Comparison of ENCODE assay signal across 1 cellular context in the genomic region with DNA sequence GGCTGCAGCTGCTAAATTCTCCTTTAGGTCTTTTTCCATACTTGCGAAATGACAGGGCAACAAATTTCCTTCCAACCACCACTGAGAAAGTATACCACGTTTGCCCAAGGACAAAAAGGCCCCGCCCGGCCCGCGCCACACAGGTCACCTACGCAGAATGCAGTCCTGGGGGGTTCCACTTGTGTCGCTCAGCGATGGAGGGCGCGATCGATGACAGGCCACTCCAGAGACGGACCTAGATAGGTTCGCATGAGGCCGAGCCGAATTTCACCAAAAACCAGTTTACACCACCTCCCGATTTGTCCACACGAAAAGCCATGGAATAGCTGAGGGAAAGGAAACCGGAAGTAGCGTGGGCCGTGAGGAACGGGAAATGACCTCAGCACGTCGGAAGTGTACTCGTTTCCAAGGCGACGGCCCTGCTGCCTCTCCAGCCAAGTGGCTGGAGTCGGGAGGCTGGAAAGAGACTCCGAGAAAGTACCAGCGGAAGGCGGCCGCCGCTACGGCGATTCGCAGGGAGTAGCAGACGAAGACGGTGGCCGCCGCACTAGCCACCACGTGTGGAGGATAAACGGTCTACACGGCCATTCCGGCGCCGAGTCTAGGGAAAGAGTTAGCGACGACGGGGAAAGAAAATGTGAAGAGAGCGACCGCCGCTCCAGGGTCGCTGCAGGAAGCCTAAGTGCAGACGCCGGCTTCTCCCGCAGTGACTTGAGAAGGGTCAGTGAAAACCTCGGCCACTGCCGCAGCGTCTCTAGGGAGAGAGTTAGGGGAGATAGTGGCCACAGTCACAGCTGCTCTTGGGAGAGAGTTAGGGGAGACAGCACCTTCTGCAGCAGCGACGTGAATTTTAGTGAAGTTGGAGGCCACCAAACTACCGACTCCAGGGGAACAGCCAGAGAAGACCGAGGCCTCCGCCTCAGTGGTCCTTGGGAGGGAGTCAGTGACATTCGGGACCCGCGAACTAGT.
TF ChIP-seq lines count a peak whose summit lies in the region.

A gene (plus strand): TSS at position 398 of the 969 bp plus-strand sequence. CDS start 959 bp downstream, outside the sequence.

TF ChIP-seq in H1, 55 proteins besides CTCF, POLR2A, EP300 and RAD21:
- TF ChIP-seq BRCA1 (IDR thresholded peaks at IDR 0.05; ENCODE audit: low read depth, low read length): no peak
- 0 out of 2 replicates have a peak, but pooled peaks have one; percentile 47 for TF ChIP-seq KDM5A (IDR thresholded peaks at IDR 0.05; ENCODE audit: low read length)
- TF ChIP-seq SAP30 (IDR thresholded peaks at IDR 0.05; ENCODE audit: insufficient read depth, insufficient replicate concordance, low read length): peak; percentile 89
- peak in 1 of 2 experiments; percentile 98; a peak in 2 of 4 replicates for TF ChIP-seq HDAC2 (IDR thresholded peaks at IDR 0.05; ENCODE audit: borderline replicate concordance in 1 of 2, low read depth in 2 of 2, low read length in 2 of 2)
- TF ChIP-seq, protein P1, sequence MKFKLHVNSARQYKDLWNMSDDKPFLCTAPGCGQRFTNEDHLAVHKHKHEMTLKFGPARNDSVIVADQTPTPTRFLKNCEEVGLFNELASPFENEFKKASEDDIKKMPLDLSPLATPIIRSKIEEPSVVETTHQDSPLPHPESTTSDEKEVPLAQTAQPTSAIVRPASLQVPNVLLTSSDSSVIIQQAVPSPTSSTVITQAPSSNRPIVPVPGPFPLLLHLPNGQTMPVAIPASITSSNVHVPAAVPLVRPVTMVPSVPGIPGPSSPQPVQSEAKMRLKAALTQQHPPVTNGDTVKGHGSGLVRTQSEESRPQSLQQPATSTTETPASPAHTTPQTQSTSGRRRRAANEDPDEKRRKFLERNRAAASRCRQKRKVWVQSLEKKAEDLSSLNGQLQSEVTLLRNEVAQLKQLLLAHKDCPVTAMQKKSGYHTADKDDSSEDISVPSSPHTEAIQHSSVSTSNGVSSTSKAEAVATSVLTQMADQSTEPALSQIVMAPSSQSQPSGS (IDR thresholded peaks at IDR 0.05; ENCODE audit: low read length): peak; percentile 54; the same call in 1 of the 2 replicates
- 0 out of 2 replicates have a peak, but pooled peaks have one; percentile 7 for TF ChIP-seq TEAD4 (IDR thresholded peaks at IDR 0.05; ENCODE audit: low read depth, low read length)
- TF ChIP-seq SIN3A (conservative IDR thresholded peaks at IDR 0.05 in 1 of 2, IDR thresholded peaks at IDR 0.05 in 1 of 2; ENCODE audit: low read depth in 1 of 2, low read length in 2 of 2): peak; percentile 82 to 98; a peak in 3 of 4 replicates
- peak; percentile 76 for TF ChIP-seq POLR2AphosphoS5 (IDR thresholded peaks at IDR 0.05; ENCODE audit: low read depth, low read length)
- peak; percentile 64; the same call in 1 of the 2 replicates for TF ChIP-seq RBBP5 (IDR thresholded peaks at IDR 0.05; ENCODE audit: borderline replicate concordance, low read depth, low read length)
- 0 out of 2 replicates have a peak, but pooled peaks have one; percentile 28 for TF ChIP-seq SP4 (IDR thresholded peaks at IDR 0.05; ENCODE audit: low read length)
- TF ChIP-seq CEBPB (IDR thresholded peaks at IDR 0.05; ENCODE audit: low read depth, low read length): no peak
- no peak for TF ChIP-seq POU5F1 (IDR thresholded peaks at IDR 0.05; ENCODE audit: low read depth, low read length)
- 0 out of 2 replicates have a peak, but pooled peaks have one; percentile 69 for TF ChIP-seq TBP (IDR thresholded peaks at IDR 0.05; ENCODE audit: low read depth, low read length)
- peak; percentile 99 for TF ChIP-seq ASH2L (IDR thresholded peaks at IDR 0.05; ENCODE audit: low read length)
- TF ChIP-seq GABPA (IDR thresholded peaks at IDR 0.05; ENCODE audit: borderline replicate concordance, insufficient read depth, low read length): peak; percentile 92
- no peak for TF ChIP-seq RFX5 (IDR thresholded peaks at IDR 0.05; ENCODE audit: borderline replicate concordance, low read depth, low read length)
- TF ChIP-seq, protein P2, sequence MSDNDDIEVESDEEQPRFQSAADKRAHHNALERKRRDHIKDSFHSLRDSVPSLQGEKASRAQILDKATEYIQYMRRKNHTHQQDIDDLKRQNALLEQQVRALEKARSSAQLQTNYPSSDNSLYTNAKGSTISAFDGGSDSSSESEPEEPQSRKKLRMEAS (IDR thresholded peaks at IDR 0.05): peak; percentile 74
- peak; percentile 73; the same call in 1 of the 2 replicates for TF ChIP-seq JUND (IDR thresholded peaks at IDR 0.05; ENCODE audit: low read length)
- no peak for TF ChIP-seq NRF1 (IDR thresholded peaks at IDR 0.05; ENCODE audit: low read depth, low read length)
- peak; percentile 81; the same call in 1 of the 2 replicates for TF ChIP-seq TAF1 (IDR thresholded peaks at IDR 0.05; ENCODE audit: low read depth, low read length)
- peak; percentile 81; the same call in 1 of the 2 replicates for TF ChIP-seq PHF8 (conservative IDR thresholded peaks at IDR 0.05; ENCODE audit: low read depth, low read length)
- TF ChIP-seq YY1 (IDR thresholded peaks at IDR 0.05; ENCODE audit: low read depth, low read length): 0 out of 2 replicates have a peak, but pooled peaks have one; percentile 33
- no peak for TF ChIP-seq TAF7 (optimal IDR thresholded peaks at IDR 0.05; ENCODE audit: borderline replicate concordance, low read depth, low read length)
- TF ChIP-seq ZNF274 (IDR thresholded peaks at IDR 0.05; ENCODE audit: borderline replicate concordance, extremely low read depth, low read length): no peak
- TF ChIP-seq, protein P3, sequence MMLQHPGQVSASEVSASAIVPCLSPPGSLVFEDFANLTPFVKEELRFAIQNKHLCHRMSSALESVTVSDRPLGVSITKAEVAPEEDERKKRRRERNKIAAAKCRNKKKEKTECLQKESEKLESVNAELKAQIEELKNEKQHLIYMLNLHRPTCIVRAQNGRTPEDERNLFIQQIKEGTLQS (IDR thresholded peaks at IDR 0.05; ENCODE audit: insufficient read depth, low read depth, low read length): no peak
- peak; percentile 37 for TF ChIP-seq KDM4A (IDR thresholded peaks at IDR 0.05; ENCODE audit: low read depth, low read length, severe bottlenecking)
- TF ChIP-seq CREB1 (IDR thresholded peaks at IDR 0.05): peak; percentile 92
- TF ChIP-seq JUN (IDR thresholded peaks at IDR 0.05; ENCODE audit: low read depth, low read length): peak; percentile 39; the same call in 1 of the 2 replicates
- TF ChIP-seq SRF (IDR thresholded peaks at IDR 0.05; ENCODE audit: low read depth, low read length): no peak
- TF ChIP-seq NANOG (IDR thresholded peaks at IDR 0.05; ENCODE audit: insufficient read depth, low read depth, low read length, poor library complexity, severe bottlenecking): no peak
- peak; percentile 69 for TF ChIP-seq EGR1 (IDR thresholded peaks at IDR 0.05; ENCODE audit: borderline replicate concordance, low read depth, low read length)
TF ChIP-seq in H1: peak in this region for 21.
